Comparison of ENCODE assay signal across 11 cellular contexts in the genomic region with DNA sequence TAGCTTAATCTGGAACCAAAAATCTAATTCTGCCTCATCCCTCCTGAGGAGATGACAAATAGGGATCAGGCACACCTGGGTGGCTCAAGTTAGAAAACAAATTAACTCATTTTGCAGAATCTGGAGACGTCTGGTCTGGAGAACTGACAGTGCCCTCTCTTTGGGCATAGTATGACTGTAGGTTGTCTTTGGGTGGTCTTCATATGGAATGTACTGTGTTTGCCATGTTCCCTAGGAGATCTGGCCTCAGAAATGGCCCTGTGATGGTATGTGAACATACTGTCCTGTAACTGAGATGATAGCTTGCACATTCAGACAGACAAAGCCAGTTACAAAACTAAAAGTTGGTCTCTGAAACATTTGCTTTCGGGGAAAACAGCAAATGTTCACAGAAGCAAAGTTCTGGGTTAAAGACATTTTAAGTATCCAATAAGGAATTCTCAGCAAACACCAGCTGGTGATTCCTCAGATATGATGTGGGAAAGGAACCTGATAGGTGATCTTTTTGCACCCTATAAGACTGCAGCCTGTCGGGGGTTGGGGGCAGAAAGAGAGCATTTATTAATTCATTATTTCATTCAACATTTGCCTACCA. TPM values are rescaled to one million over a fixed set of nuclear protein-coding genes. Genes with fewer than 3 reads are reported as not detected.
DNase-seq lines count a peak whose midpoint lies in the region; ATAC-seq and TF ChIP-seq lines count a peak whose summit lies in the region.
"Had no signal": no experiment of that assay in that cellular context is flagged by ENCODE, and none has a peak within 500 bp of the region (broad histone marks: within the 10 kb centered on the region; RNA-seq: fewer than 3 reads in every experiment).

No MANE protein-coding gene starts in this region.

- peaks cover 100% of the 10 kb centered on the region for H3K4me1 Mint-ChIP-seq in CD4-positive, alpha-beta T cell (ENCODE audit: low read depth)
- peaks cover 80% of the 10 kb centered on the region for H3K4me1 Mint-ChIP-seq in dendritic cell treated with granulocyte-macrophage colony-stimulating factor and Interleukin-4, amounts not matched to agents 40 ng/mL and 50 ng/mL, for 4 days (ENCODE audit: low read depth)

- peak overlapping the region; percentile 74; the same call in 1 of the 2 replicates for H3K4me2 ChIP-seq in PC-9

- H3K36me3 Mint-ChIP-seq in CD4-positive, alpha-beta T cell (ENCODE audit: low read depth): peaks cover 80% of the 10 kb centered on the region
- H3K36me3 Mint-ChIP-seq in dendritic cell treated with granulocyte-macrophage colony-stimulating factor and Interleukin-4, amounts not matched to agents 40 ng/mL and 50 ng/mL, for 4 days (ENCODE audit: low read depth): peaks cover 83% of the 10 kb centered on the region

- H3K9me2 ChIP-seq in PC-9 (ENCODE audit: insufficient read depth): no peaks in the 10 kb centered on the region

- H3K4me3 ChIP-seq in PC-9: no peak overlapping the region
- H3K4me3 ChIP-seq in skeletal muscle tissue (ENCODE audit: low read length in 3 of 3): no peak overlapping the region

- no peaks in the 10 kb centered on the region for H3K9me3 Mint-ChIP-seq in CD4-positive, alpha-beta T cell
- H3K9me3 Mint-ChIP-seq in dendritic cell treated with granulocyte-macrophage colony-stimulating factor and Interleukin-4, amounts not matched to agents 40 ng/mL and 50 ng/mL, for 4 days: no peaks in the 10 kb centered on the region

- no peak for ATAC-seq in CD4-positive, alpha-beta T cell (ENCODE audit: poor library complexity)
- ATAC-seq in HG03135 (IDR thresholded peaks at IDR 0.05; ENCODE audit: unreplicated experiment) (no peak), GM21737 (IDR thresholded peaks at IDR 0.05; ENCODE audit: unreplicated experiment) (no peak)

- in situ Hi-C loops in ACHN (cut with HindIII; ENCODE audit: low pct_ligation_motif_present, low pct_unique_long_range_greater_than_20kb, low sequenced_read_pairs): no loop called here

- H3K4me3 Mint-ChIP-seq in CD4-positive, alpha-beta T cell: peak overlapping the region; percentile 77
- H3K4me3 Mint-ChIP-seq in dendritic cell treated with granulocyte-macrophage colony-stimulating factor and Interleukin-4, amounts not matched to agents 40 ng/mL and 50 ng/mL, for 4 days: no peak overlapping the region

- peak overlapping the region; percentile 96 for H3K27ac ChIP-seq in CD4-positive, alpha-beta T cell (ENCODE audit: low read depth, low read length)
- peak overlapping the region; percentile 94 for H3K27ac ChIP-seq in PC-9
- peak overlapping the region; percentile 45 for H3K27ac ChIP-seq in skeletal muscle tissue (ENCODE audit: low read depth, low read length)

- CTCF ChIA-PET in CD4-positive, alpha-beta T cell (lab: Charles Lee): interaction anchor here (1.4 kb wide), 1 partner anchor 219 kb away, joined by 3 read pairs; no protein-coding TSS in a partner anchor
- CTCF ChIA-PET in PC-9 (lab: Charles Lee): interaction anchor here (0.6 kb wide), 1 partner anchor 15 kb away, joined by 3 read pairs; no protein-coding TSS in a partner anchor

- H4K20me1 ChIP-seq in PC-9 (ENCODE audit: insufficient read depth): no peaks in the 10 kb centered on the region

- POLR2A ChIA-PET in CD4-positive, alpha-beta T cell (lab: Charles Lee): interaction anchor here (1.1 to 18.0 kb wide), 5 partner anchors 8 to 26 kb away, joined by 5 to 355 read pairs (median 90); a partner anchor contains a TSS
- POLR2A ChIA-PET in PC-9 (lab: Charles Lee; ENCODE audit: unreplicated experiment): no interaction called here

- H3K36me3 ChIP-seq in PC-9 (ENCODE audit: low read depth): peaks cover 81% of the 10 kb centered on the region
- H3K36me3 ChIP-seq in skeletal muscle tissue (ENCODE audit: control insufficient read depth in 3 of 3, insufficient read depth in 3 of 3, low read length in 3 of 3): no peaks in the 10 kb centered on the region

- no peak for TF ChIP-seq CTCF in CD4-positive, alpha-beta T cell (IDR thresholded peaks at IDR 0.05)
- no peak for TF ChIP-seq CTCF in PC-9 (conservative IDR thresholded peaks at IDR 0.05)

- H3F3A ChIP-seq in PC-9 (ENCODE audit: insufficient read depth, low read depth): peaks cover 99% of the 10 kb centered on the region

- H2AFZ ChIP-seq in PC-9: no peak overlapping the region

- no peak for DNase-seq in CD4-positive, alpha-beta T cell
- DNase-seq in PC-9 (no peak), ACHN (no peak), Kasumi-1 (lab: John Stamatoyannopoulos, UW) (no peak)
- DNase-seq: glutamatergic neuron, NCI-H2029, OCI-M1 had no signal

- peak overlapping the region; percentile 96 for H3K27ac Mint-ChIP-seq in CD4-positive, alpha-beta T cell
- peak overlapping the region; percentile 43 for H3K27ac Mint-ChIP-seq in dendritic cell treated with granulocyte-macrophage colony-stimulating factor and Interleukin-4, amounts not matched to agents 40 ng/mL and 50 ng/mL, for 4 days

- no peaks in the 10 kb centered on the region for H3K9me3 ChIP-seq in CD4-positive, alpha-beta T cell (ENCODE audit: control insufficient read depth, low read length)
- H3K9me3 ChIP-seq in PC-9 (ENCODE audit: insufficient read depth, low read depth) (no peaks in the 10 kb centered on the region), skeletal muscle tissue (ENCODE audit: control insufficient read depth in 3 of 3, low read length in 3 of 3) (no peaks in the 10 kb centered on the region)

- no peaks in the 10 kb centered on the region for H3K27me3 ChIP-seq in CD4-positive, alpha-beta T cell (ENCODE audit: control insufficient read depth, insufficient read depth, low read length)
- H3K27me3 ChIP-seq in PC-9 (ENCODE audit: insufficient read depth, low read depth) (no peaks in the 10 kb centered on the region), skeletal muscle tissue (ENCODE audit: control insufficient read depth in 3 of 3, insufficient read depth in 3 of 3, low read length in 3 of 3) (no peaks in the 10 kb centered on the region)

- H3K9ac ChIP-seq in skeletal muscle tissue (ENCODE audit: low read depth in 1 of 3, low read length in 3 of 3): no peak overlapping the region

- intact Hi-C loops in CD4-positive, alpha-beta T cell (cut with DNase I, micrococcal nuclease): loop anchor here in 1 of 2 experiments (5.0 to 10.0 kb wide), 2 partner anchors 69 to 1064 kb away; a partner anchor contains a TSS
- intact Hi-C loops in PC-9 (cut with micrococcal nuclease; ENCODE audit: unreplicated experiment): loop anchor here (5.0 kb wide), 1 partner anchor 224 kb away; no protein-coding TSS in a partner anchor
- intact Hi-C loops in dendritic cell treated with granulocyte-macrophage colony-stimulating factor and Interleukin-4, amounts not matched to agents 40 ng/mL and 50 ng/mL, for 4 days (cut with micrococcal nuclease): loop anchor here (10.0 kb wide), 1 partner anchor 244 kb away; no protein-coding TSS in a partner anchor

- H3K4me1 ChIP-seq in PC-9 (replicated peaks; ENCODE audit: insufficient read depth): peaks cover 100% of the 10 kb centered on the region
- H3K4me1 ChIP-seq in skeletal muscle tissue (ENCODE audit: control insufficient read depth in 3 of 3, insufficient read depth in 3 of 3, low read length in 3 of 3): peaks cover 21 to 60% (median 42%) of the 10 kb centered on the region in 3 donors

- peaks cover 97% of the 10 kb centered on the region for H3K79me2 ChIP-seq in PC-9 (ENCODE audit: low read depth)

- no peaks in the 10 kb centered on the region for H3K27me3 Mint-ChIP-seq in CD4-positive, alpha-beta T cell
- no peaks in the 10 kb centered on the region for H3K27me3 Mint-ChIP-seq in dendritic cell treated with granulocyte-macrophage colony-stimulating factor and Interleukin-4, amounts not matched to agents 40 ng/mL and 50 ng/mL, for 4 days

- no TSS peak for BruUV-seq in PC-9 (replicated peaks; lab: Mats Ljungman, UMichigan)

RNA-seq across cellular contexts. Expression of a gene that starts 29.7 kb away (rescaled TPM):
- total RNA-seq in CD4-positive, alpha-beta T cell: 1,000 to 10,000 TPM; 1,283 to 1,330 TPM
- total RNA-seq in PC-9 (2021) (775 and 872 TPM in 2 replicates), skeletal muscle tissue (133 TPM)

Comparison
In these comparisons a context has a peak if more than half of its experiments do, and no peak if none do; other contexts are left out.
1. H3K27ac ChIP-seq: peak in every context shown above with its lines; median percentile 96 in CD4-positive, alpha-beta T cell; 94 in PC-9; 45 in skeletal muscle tissue.